12 cellular contexts compared by ENCODE assay signal in genomic region chr1:192443616-192444015, GRCh38.
"Had no signal": no experiment of that assay in that cellular context is flagged by ENCODE, and none has a peak within 500 bp of the region (broad histone marks: within the 10 kb centered on the region; RNA-seq: fewer than 3 reads in every experiment).

No MANE protein-coding gene starts in this region.

- ATAC-seq: activated CD8-positive, alpha-beta T cell treated with anti-CD3 and anti-CD28 coated beads, Interleukin-2, amount 10 ng/mL, durations not matched to agents 7 days and 5 days; heart right ventricle; left ventricle myocardium superior; stimulated activated naive CD8-positive, alpha-beta T cell treated with anti-CD3 and anti-CD28 coated beads, Interleukin-15, amount 100 ng/mL, for 72 hours had no signal

- DNase-seq: activated CD4-positive, alpha-beta T cell treated with anti-CD3 and anti-CD28 coated beads for 4 hours; activated CD8-positive, alpha-beta memory T cell treated with anti-CD3 and anti-CD28 coated beads, Interleukin-2, amount 50 U/mL, for 48 hours; activated CD8-positive, alpha-beta T cell treated with anti-CD3 and anti-CD28 coated beads, Interleukin-2, amount 10 ng/mL, durations not matched to agents 7 days and 5 days; activated naive CD8-positive, alpha-beta T cell treated with anti-CD3 and anti-CD28 coated beads, Interleukin-2, amount 10 ng/mL, durations not matched to agents 7 days and 5 days; central memory CD4-positive, alpha-beta T cell; heart right ventricle; kidney; left ventricle myocardium superior; stimulated activated CD4-positive, alpha-beta T cell treated with anti-CD3 and anti-CD28 coated beads, Interleukin-4, amount 100 ng/mL, for 4 hours; stimulated activated naive CD8-positive, alpha-beta T cell treated with anti-CD3 and anti-CD28 coated beads, Interleukin-15, amount 100 ng/mL, for 72 hours; T-helper 1 cell; testis had no signal

- H3K4me3 ChIP-seq: heart right ventricle, testis had no signal
